15 cellular contexts compared by ENCODE assay signal in genomic region chr7:33645096-33645495, GRCh38.
"Had no signal": no experiment of that assay in that cellular context is flagged by ENCODE, and none has a peak within 500 bp of the region (broad histone marks: within the 10 kb centered on the region; RNA-seq: fewer than 3 reads in every experiment).

No MANE protein-coding gene starts in this region.

- H3K36me3 ChIP-seq: adrenal gland, prostate gland, upper lobe of left lung had no signal

- ATAC-seq: activated CD4-positive, alpha-beta T cell treated with anti-CD3 and anti-CD28 coated beads for 36 hours; right cardiac atrium had no signal

- H3K4me3 ChIP-seq: adrenal gland, coronary artery, prostate gland, spleen, upper lobe of left lung had no signal

- H3K27me3 ChIP-seq: adrenal gland, spleen, upper lobe of left lung had no signal

- H3K9me3 ChIP-seq: adrenal gland, prostate gland, spleen, upper lobe of left lung had no signal

- DNase-seq: activated CD4-positive, alpha-beta memory T cell treated with anti-CD3 and anti-CD28 coated beads, Interleukin-2, amount 10 ng/mL, durations not matched to agents 7 days and 5 days; activated CD4-positive, alpha-beta T cell treated with anti-CD3 and anti-CD28 coated beads for 36 hours; activated T-cell treated with anti-CD3 and anti-CD28 coated beads, Interleukin-2, amount 50 U/mL, for 24 hours; adrenal gland; central memory CD4-positive, alpha-beta T cell; effector CD4-positive, alpha-beta T cell; glutamatergic neuron; mesenchymal stem cell; nephron progenitor cell; right cardiac atrium; spleen; T-helper 2 cell; upper lobe of left lung had no signal
